Comparison of ENCODE assay signal across 8 cellular contexts in genomic region chr5:43484049-43484849, GRCh38. TPM values are rescaled to one million over a fixed set of nuclear protein-coding genes. Genes with fewer than 3 reads are reported as not detected.
DNase-seq lines count a peak whose midpoint lies in the region; ATAC-seq and TF ChIP-seq lines count a peak whose summit lies in the region.

No MANE protein-coding gene starts in this region.

- TSS peak; percentile 96 for BruUV-seq in PC-3 (replicated peaks; lab: Mats Ljungman, UMichigan)

- no peaks in the 10 kb centered on the region for H4K20me1 ChIP-seq in PC-3 (ENCODE audit: low read length)

- H3K4me3 Mint-ChIP-seq in activated T-cell treated with anti-CD3 and anti-CD28 coated beads, Interleukin-2, amount 50 U/mL, for 4 hours = peak overlapping the region; percentile 97

- H3K9me3 ChIP-seq in PC-3 (ENCODE audit: low read length) (no peaks in the 10 kb centered on the region), esophagus muscularis mucosa (no peaks in the 10 kb centered on the region), muscle layer of colon (ENCODE audit: low read length) (no peaks in the 10 kb centered on the region)

- TF ChIP-seq EP300 in esophagus muscularis mucosa (IDR thresholded peaks at IDR 0.05) = no peak

- H3K9me2 ChIP-seq in PC-3 (replicated peaks; ENCODE audit: low read length) = no peaks in the 10 kb centered on the region

- H3K4me3 ChIP-seq in PC-3 (ENCODE audit: low read length) (peak overlapping the region; percentile 78), esophagus muscularis mucosa (peak overlapping the region; percentile 76 to 89 (median 84)), muscle layer of colon (ENCODE audit: low read depth in 1 of 2, low read length in 2 of 2) (peak overlapping the region; percentile 89 to 92)

- no peaks in the 10 kb centered on the region for H3F3A ChIP-seq in PC-3 (ENCODE audit: low read length, unreplicated experiment)

- H3K4me1 ChIP-seq in PC-3 (ENCODE audit: insufficient read depth, low read length) (peaks cover 15% of the 10 kb centered on the region), esophagus muscularis mucosa (peaks cover 14 to 31% (median 22%) of the 10 kb centered on the region in 4 donors), muscle layer of colon (ENCODE audit: insufficient read depth, low read length) (peaks cover 15% of the 10 kb centered on the region)

- no peaks in the 10 kb centered on the region for H3K27me3 ChIP-seq in PC-3 (ENCODE audit: low read length)
- H3K27me3 ChIP-seq in esophagus muscularis mucosa = no peaks in the 10 kb centered on the region
- H3K27me3 ChIP-seq in muscle layer of colon (ENCODE audit: control insufficient read depth in 1 of 2, insufficient read depth in 2 of 2, low read length in 2 of 2) = no peaks in the 10 kb centered on the region

- H3K9me3 Mint-ChIP-seq in activated T-cell treated with anti-CD3 and anti-CD28 coated beads, Interleukin-2, amount 50 U/mL, for 4 hours = no peaks in the 10 kb centered on the region

- H2AFZ ChIP-seq in PC-3 (ENCODE audit: low read length) = peak overlapping the region; percentile 89

- ATAC-seq in GM21786 (IDR thresholded peaks at IDR 0.05; ENCODE audit: unreplicated experiment) (peak; percentile 65), PC-3 (peak; percentile 72)
- ATAC-seq in activated T-cell treated with anti-CD3 and anti-CD28 coated beads, Interleukin-2, amount 50 U/mL, for 4 hours = peak; percentile 75 to 76

- CTCF ChIA-PET in PC-3 (lab: Charles Lee) = interaction anchor here (0.9 to 1.8 kb wide), 10 partner anchors 31 to 467 kb away, joined by 3 to 8 read pairs (median 4); partner anchors contain the start of genes C5orf34 and HMGCS1

- intact Hi-C loops in PC-3 (cut with micrococcal nuclease) = loop anchor here (1.0 to 10.0 kb wide), 6 partner anchors 31 to 442 kb away; partner anchors contain the start of genes ANXA2R and C5orf34
- intact Hi-C loops in esophagus muscularis mucosa (cut with DNase I) = loop anchor here (5.0 to 10.0 kb wide), 3 partner anchors 87 to 359 kb away; partner anchors contain the start of genes HMGCS1 and ZNF131

- H3K27ac ChIP-seq in PC-3 (ENCODE audit: low read length) (peak overlapping the region; percentile 69), esophagus muscularis mucosa (replicated peaks in 1 of 4) (peak overlapping the region; percentile 91 to 97 (median 95)), muscle layer of colon (ENCODE audit: low read depth, low read length) (peak overlapping the region; percentile 89)

- TF ChIP-seq CTCF in PC-3 (conservative IDR thresholded peaks at IDR 0.05; ENCODE audit: low read depth, low read length) = peak; percentile 95
- TF ChIP-seq CTCF in esophagus muscularis mucosa (IDR thresholded peaks at IDR 0.05) = peak; percentile 68 to 79 (median 72)

- H3K4me2 ChIP-seq in PC-3 (ENCODE audit: low read length) = peak overlapping the region; percentile 82

- H3K9ac ChIP-seq in PC-3 (ENCODE audit: low read length) (peak overlapping the region; percentile 89), muscle layer of colon (ENCODE audit: low read length) (peak overlapping the region; percentile 86)

- H3K36me3 ChIP-seq in PC-3 (ENCODE audit: low read depth, low read length) (peaks cover 5% of the 10 kb centered on the region; the same call in 1 of the 2 replicates), esophagus muscularis mucosa (no peaks in the 10 kb centered on the region), muscle layer of colon (ENCODE audit: insufficient read depth, low read length) (no peaks in the 10 kb centered on the region)

- peaks cover under 1% of the 10 kb centered on the region for H3K36me3 Mint-ChIP-seq in activated T-cell treated with anti-CD3 and anti-CD28 coated beads, Interleukin-2, amount 50 U/mL, for 4 hours (ENCODE audit: insufficient read depth)

- POLR2A ChIA-PET in PC-3 (lab: Charles Lee; ENCODE audit: unreplicated experiment) = interaction anchor here (0.6 to 1.6 kb wide), 10 partner anchors 15 to 441 kb away, joined by 3 to 22 read pairs (median 8); partner anchors contain the start of genes C5orf34 and ZNF131

- 5% methylated on average over 29 of the region's 33 CpGs for WGBS in esophagus muscularis mucosa

- peaks cover 26% of the 10 kb centered on the region for H3K79me2 ChIP-seq in PC-3 (ENCODE audit: low read length)

- peaks cover 43% of the 10 kb centered on the region for H3K4me1 Mint-ChIP-seq in activated T-cell treated with anti-CD3 and anti-CD28 coated beads, Interleukin-2, amount 50 U/mL, for 4 hours (ENCODE audit: low read depth)

- DNase-seq in DMS79 (lab: John Stamatoyannopoulos, UW) (peak; percentile 53), KG1 (lab: John Stamatoyannopoulos, UW) (peak; percentile 86), PC-3 (peak; percentile 93), esophagus muscularis mucosa (ENCODE audit: extremely low spot score) (peak; percentile 96)
- peak; percentile 81 for DNase-seq in activated T-cell treated with anti-CD3 and anti-CD28 coated beads, Interleukin-2, amount 50 U/mL, for 4 hours
- peak; percentile 87 for DNase-seq in stimulated activated CD8-positive, alpha-beta memory T cell treated with anti-CD3 and anti-CD28 coated beads, Interleukin-4, amount 100 ng/mL, for 48 hours

- TF ChIP-seq POLR2A in esophagus muscularis mucosa (IDR thresholded peaks at IDR 0.05; ENCODE audit: low read depth) = no peak

- H3K27me3 Mint-ChIP-seq in activated T-cell treated with anti-CD3 and anti-CD28 coated beads, Interleukin-2, amount 50 U/mL, for 4 hours (ENCODE audit: low read depth) = no peaks in the 10 kb centered on the region

RNA-seq across cellular contexts. Expression of gene TMEM267, which starts 0.6 kb away (rescaled TPM):
- total RNA-seq in PC-3 (2014; rRNA removed) (10.0 and 16.1 TPM in 2 replicates), esophagus muscularis mucosa (10 to 100 TPM in 1 of 4 donors, 1 to 10 TPM in 3; 6.1 to 10.4 (median 9.2) TPM)
- total RNA-seq in activated T-cell treated with anti-CD3 and anti-CD28 coated beads, Interleukin-2, amount 50 U/mL, for 4 hours = 10 to 100 TPM; 18.6 to 23.4 (median 21.2) TPM

RNA-seq across cellular contexts. Expression of gene C5orf34, which starts 30.7 kb away (rescaled TPM):
- total RNA-seq in PC-3 (2014; rRNA removed) (9.8 and 16.3 TPM in 2 replicates), esophagus muscularis mucosa (1 to 10 TPM in 3 of 4 donors, under 1 TPM in 1; 0.42 to 1.6 (median 1.4) TPM)
- 1 to 10 TPM; 3.1 to 3.8 (median 3.6) TPM for total RNA-seq in activated T-cell treated with anti-CD3 and anti-CD28 coated beads, Interleukin-2, amount 50 U/mL, for 4 hours

Comparison
In these comparisons a context has a peak if more than half of its experiments do, and no peak if none do; other contexts are left out.
1. Peak in every context shown above with its lines: DNase-seq, ATAC-seq, H3K4me3 ChIP-seq and H3K27ac ChIP-seq.